Comparison of ENCODE assay signal across 8 cellular contexts in the genomic region with DNA sequence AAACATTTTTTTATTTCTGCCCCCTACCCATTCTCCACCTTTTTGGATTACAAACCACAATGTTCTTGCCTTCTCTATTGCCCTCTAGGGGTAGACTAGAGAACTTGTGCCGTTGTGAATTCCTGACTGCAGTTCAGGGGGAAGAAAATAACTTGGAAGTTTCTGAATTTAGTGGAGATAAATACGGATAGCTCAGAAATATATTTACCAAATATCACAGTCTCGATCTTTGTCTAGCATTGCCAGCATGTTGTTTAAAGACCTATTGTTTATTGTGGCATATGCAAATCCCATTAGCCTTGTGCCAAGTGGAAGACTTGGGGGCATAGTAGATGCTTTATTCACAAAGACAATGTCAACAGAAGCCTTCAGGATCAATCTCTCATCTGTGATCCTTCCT.
DNase-seq lines count a peak whose midpoint lies in the region; ATAC-seq, FAIRE-seq and TF ChIP-seq lines count a peak whose summit lies in the region.

No MANE protein-coding gene starts in this region.

- intact Hi-C loops in K562 (cut with micrococcal nuclease) = loop anchor here (2.0 kb wide), 1 partner anchor 250 kb away; no protein-coding TSS in a partner anchor
- intact Hi-C loops in activated T-helper 2 cell treated with anti-CD3 and anti-CD28 coated beads, Interferon-gamma antibody, Interleukin-2, Interleukin-4, amounts not matched to agents 10 μg/mL and 5 μg/mL and 100 μg/mL, durations not matched to agents 14 hours and 24 hours and 36 hours (cut with micrococcal nuclease) = no loop called here
- intact Hi-C loops in activated CD4-positive, alpha-beta memory T cell treated with anti-CD3 and anti-CD28 coated beads for 36 hours (cut with micrococcal nuclease) = no loop called here

- H3K36me3 ChIP-seq in KMS-11 (ENCODE audit: insufficient read depth) (no peaks in the 10 kb centered on the region), K562 (ENCODE audit: control insufficient read depth, insufficient read depth, low read length) (no peaks in the 10 kb centered on the region)

- peak; percentile 50 for ATAC-seq in GM18858 (IDR thresholded peaks at IDR 0.05; ENCODE audit: unreplicated experiment)
- ATAC-seq in K562 = peak; percentile 78

- H3K27me3 ChIP-seq in KMS-11 (ENCODE audit: insufficient read depth, low read depth) = no peaks in the 10 kb centered on the region
- no peaks in the 10 kb centered on the region for H3K27me3 ChIP-seq in K562 (ENCODE audit: control insufficient read depth in 2 of 2, insufficient read depth in 2 of 2, low read length in 2 of 2)

- in situ Hi-C loops in K562 (cut with MboI) = no loop called here

- CTCF ChIA-PET in K562 (lab: Yijun Ruan, JAX; ENCODE audit: low intra/inter-chr PET ratio) = interaction anchor here (0.6 kb wide), 1 partner anchor 1682 kb away, joined by 3 read pairs; no protein-coding TSS in a partner anchor
- CTCF ChIA-PET in activated CD4-positive, alpha-beta memory T cell treated with anti-CD3 and anti-CD28 coated beads for 36 hours (lab: Charles Lee) = interaction anchor here (0.6 to 0.8 kb wide), 3 partner anchors 99 to 1682 kb away, joined by 3 to 6 read pairs (median 3); no protein-coding TSS in a partner anchor

- H3K36me3 Mint-ChIP-seq in activated T-helper 2 cell treated with anti-CD3 and anti-CD28 coated beads, Interferon-gamma antibody, Interleukin-2, Interleukin-4, amounts not matched to agents 10 μg/mL and 5 μg/mL and 100 μg/mL, durations not matched to agents 14 hours and 24 hours and 36 hours (ENCODE audit: low read depth) = no peaks in the 10 kb centered on the region
- H3K36me3 Mint-ChIP-seq in activated CD4-positive, alpha-beta memory T cell treated with anti-CD3 and anti-CD28 coated beads for 36 hours = no peaks in the 10 kb centered on the region

- peak; percentile 66 for TF ChIP-seq CTCF in KMS-11 (conservative IDR thresholded peaks at IDR 0.05; ENCODE audit: low read depth, low read length)
- TF ChIP-seq CTCF in K562 (IDR thresholded peaks at IDR 0.05 in 2 of 3, conservative IDR thresholded peaks at IDR 0.05 in 1 of 3; ENCODE audit: insufficient read depth in 2 of 3, low read depth in 1 of 3, low read length in 3 of 3) = peak; percentile 48 to 56 (median 52); a peak in 4 of 6 replicates

- peak; percentile 13 to 39; a peak in 3 of 4 replicates for TF ChIP-seq RAD21 in K562 (CRISPR knock-in tag; conservative IDR thresholded peaks at IDR 0.05 in 1 of 2, IDR thresholded peaks at IDR 0.05 in 1 of 2)

- H2AFZ ChIP-seq in KMS-11 (ENCODE audit: low read depth) (no peak overlapping the region), K562 (ENCODE audit: low read depth, low read length) (no peak overlapping the region)

- no peaks in the 10 kb centered on the region for H3K79me2 ChIP-seq in KMS-11 (ENCODE audit: insufficient read depth, low read depth)
- H3K79me2 ChIP-seq in K562 (ENCODE audit: control insufficient read depth, insufficient read depth, low read length) = no peaks in the 10 kb centered on the region

- H4K20me1 ChIP-seq in KMS-11 (ENCODE audit: insufficient read depth) (no peaks in the 10 kb centered on the region), K562 (replicated peaks; ENCODE audit: control insufficient read depth, insufficient read depth, low read length) (no peaks in the 10 kb centered on the region)

- peak; percentile 85 for FAIRE-seq in K562 (lab: Jason Lieb, UNC)

- TF ChIP-seq POLR2A in K562 (conservative IDR thresholded peaks at IDR 0.05) = no peak

- H3K27ac ChIP-seq in KMS-11 = no peak overlapping the region
- H3K27ac ChIP-seq in K562 (ENCODE audit: extremely low read depth, low read depth, low read length) = no peak overlapping the region

- H3K4me1 ChIP-seq in KMS-11 (ENCODE audit: low read depth, poor library complexity, severe bottlenecking) (peaks cover 44% of the 10 kb centered on the region), K562 (replicated peaks in 1 of 2; ENCODE audit: control insufficient read depth in 2 of 2, insufficient read depth in 2 of 2, low read length in 2 of 2) (no peaks in the 10 kb centered on the region)

- H3K27me3 Mint-ChIP-seq in activated T-helper 2 cell treated with anti-CD3 and anti-CD28 coated beads, Interferon-gamma antibody, Interleukin-2, Interleukin-4, amounts not matched to agents 10 μg/mL and 5 μg/mL and 100 μg/mL, durations not matched to agents 14 hours and 24 hours and 36 hours (ENCODE audit: low read depth) = peaks cover 3% of the 10 kb centered on the region
- peaks cover 5% of the 10 kb centered on the region for H3K27me3 Mint-ChIP-seq in activated CD4-positive, alpha-beta memory T cell treated with anti-CD3 and anti-CD28 coated beads for 36 hours

- no peaks in the 10 kb centered on the region for H3K9me1 ChIP-seq in K562 (ENCODE audit: control insufficient read depth, insufficient read depth, low read length)

- no peak overlapping the region for H3K27ac Mint-ChIP-seq in activated T-helper 2 cell treated with anti-CD3 and anti-CD28 coated beads, Interferon-gamma antibody, Interleukin-2, Interleukin-4, amounts not matched to agents 10 μg/mL and 5 μg/mL and 100 μg/mL, durations not matched to agents 14 hours and 24 hours and 36 hours
- H3K27ac Mint-ChIP-seq in activated CD4-positive, alpha-beta memory T cell treated with anti-CD3 and anti-CD28 coated beads for 36 hours = no peak overlapping the region

- H3K9me3 ChIP-seq in K562 (replicated peaks; ENCODE audit: control insufficient read depth, insufficient read depth, low read depth, low read length) = no peaks in the 10 kb centered on the region

- H3K4me3 Mint-ChIP-seq in activated T-helper 2 cell treated with anti-CD3 and anti-CD28 coated beads, Interferon-gamma antibody, Interleukin-2, Interleukin-4, amounts not matched to agents 10 μg/mL and 5 μg/mL and 100 μg/mL, durations not matched to agents 14 hours and 24 hours and 36 hours (ENCODE audit: low read depth) = no peak overlapping the region
- no peak overlapping the region for H3K4me3 Mint-ChIP-seq in activated CD4-positive, alpha-beta memory T cell treated with anti-CD3 and anti-CD28 coated beads for 36 hours

- no peaks in the 10 kb centered on the region for H3K9me3 Mint-ChIP-seq in activated T-helper 2 cell treated with anti-CD3 and anti-CD28 coated beads, Interferon-gamma antibody, Interleukin-2, Interleukin-4, amounts not matched to agents 10 μg/mL and 5 μg/mL and 100 μg/mL, durations not matched to agents 14 hours and 24 hours and 36 hours
- H3K9me3 Mint-ChIP-seq in activated CD4-positive, alpha-beta memory T cell treated with anti-CD3 and anti-CD28 coated beads for 36 hours = peaks cover 2% of the 10 kb centered on the region

- H3K4me3 ChIP-seq in KMS-11 (IDR thresholded peaks at IDR 0.05; ENCODE audit: insufficient read depth, low read depth, low read length) (no peak overlapping the region), K562 (no peak overlapping the region)

- POLR2A ChIA-PET in K562 (lab: Yijun Ruan, JAX) = interaction anchor here (0.6 to 0.8 kb wide), 2 partner anchors 222 to 283 kb away, joined by 3 read pairs; no protein-coding TSS in a partner anchor
- POLR2A ChIA-PET in activated CD4-positive, alpha-beta memory T cell treated with anti-CD3 and anti-CD28 coated beads for 36 hours (lab: Charles Lee) = no interaction called here

- DNase-seq in AG20443 (ENCODE audit: low spot score) = peak; percentile 37
- DNase-seq in K562 (ENCODE audit: extremely low read depth in 1 of 4, low spot score in 3 of 4) = peak; percentile 11 to 20 (median 16)
- peak; percentile 31 to 40 for DNase-seq in lung microvascular endothelial cell (ENCODE audit: low read depth in 2 of 2)
- DNase-seq in activated T-helper 2 cell treated with anti-CD3 and anti-CD28 coated beads, Interferon-gamma antibody, Interleukin-2, Interleukin-4, amounts not matched to agents 10 μg/mL and 5 μg/mL and 100 μg/mL, durations not matched to agents 14 hours and 24 hours and 36 hours (ENCODE audit: low spot score) = no peak
- no peak for DNase-seq in activated CD4-positive, alpha-beta memory T cell treated with anti-CD3 and anti-CD28 coated beads for 36 hours
- DNase-seq in GDM1 (lab: John Stamatoyannopoulos, UW) = no peak

- H3K4me2 ChIP-seq in KMS-11 = no peak overlapping the region
- no peak overlapping the region for H3K4me2 ChIP-seq in K562 (ENCODE audit: insufficient read depth, low read length)

- H3K4me1 Mint-ChIP-seq in activated T-helper 2 cell treated with anti-CD3 and anti-CD28 coated beads, Interferon-gamma antibody, Interleukin-2, Interleukin-4, amounts not matched to agents 10 μg/mL and 5 μg/mL and 100 μg/mL, durations not matched to agents 14 hours and 24 hours and 36 hours (ENCODE audit: low read depth) = no peaks in the 10 kb centered on the region
- no peaks in the 10 kb centered on the region for H3K4me1 Mint-ChIP-seq in activated CD4-positive, alpha-beta memory T cell treated with anti-CD3 and anti-CD28 coated beads for 36 hours (ENCODE audit: low read depth)

- WGBS in K562 (ENCODE audit: insufficient coverage, low coverage, missing lambda C conversion rate) = 2% methylated on average over 3 of the region's 3 CpGs

- TF ChIP-seq EP300 in K562 (IDR thresholded peaks at IDR 0.05; ENCODE audit: low read length) = no peak

- BruUV-seq in K562 (replicated peaks; lab: Mats Ljungman, UMichigan) = no TSS peak

- H3K9ac ChIP-seq in KMS-11 = no peak overlapping the region
- H3K9ac ChIP-seq in K562 (ENCODE audit: insufficient read depth in 1 of 2, low read depth in 2 of 2, low read length in 2 of 2) = no peak overlapping the region

TF ChIP-seq in K562, 482 proteins besides CTCF, POLR2A, EP300 and RAD21 (continues in another document):
- TF ChIP-seq SNRNP70 (optimal IDR thresholded peaks at IDR 0.05; ENCODE audit: low read depth, low read length) (no peak), CCAR2 (IDR thresholded peaks at IDR 0.05; ENCODE audit: low read depth, low read length) (no peak), ARID1B (IDR thresholded peaks at IDR 0.05) (no peak), RUNX1 (IDR thresholded peaks at IDR 0.05; ENCODE audit: low read depth) (no peak), HNRNPL (IDR thresholded peaks at IDR 0.05; ENCODE audit: low read depth, low read length) (no peak)

Comparison
In these comparisons a context has a peak if more than half of its experiments do, and no peak if none do; other contexts are left out.
1. DNase-seq: peak in AG20443 (single experiment), K562 (4 of 4) and lung microvascular endothelial cell (2 of 2); none in activated T-helper 2 cell treated with anti-CD3 and anti-CD28 coated beads, Interferon-gamma antibody, Interleukin-2, Interleukin-4, amounts not matched to agents 10 μg/mL and 5 μg/mL and 100 μg/mL, durations not matched to agents 14 hours and 24 hours and 36 hours (single experiment), activated CD4-positive, alpha-beta memory T cell treated with anti-CD3 and anti-CD28 coated beads for 36 hours (single experiment) and GDM1 (single experiment).